ENCODE assay signal across 8 cellular contexts in the genomic region with DNA sequence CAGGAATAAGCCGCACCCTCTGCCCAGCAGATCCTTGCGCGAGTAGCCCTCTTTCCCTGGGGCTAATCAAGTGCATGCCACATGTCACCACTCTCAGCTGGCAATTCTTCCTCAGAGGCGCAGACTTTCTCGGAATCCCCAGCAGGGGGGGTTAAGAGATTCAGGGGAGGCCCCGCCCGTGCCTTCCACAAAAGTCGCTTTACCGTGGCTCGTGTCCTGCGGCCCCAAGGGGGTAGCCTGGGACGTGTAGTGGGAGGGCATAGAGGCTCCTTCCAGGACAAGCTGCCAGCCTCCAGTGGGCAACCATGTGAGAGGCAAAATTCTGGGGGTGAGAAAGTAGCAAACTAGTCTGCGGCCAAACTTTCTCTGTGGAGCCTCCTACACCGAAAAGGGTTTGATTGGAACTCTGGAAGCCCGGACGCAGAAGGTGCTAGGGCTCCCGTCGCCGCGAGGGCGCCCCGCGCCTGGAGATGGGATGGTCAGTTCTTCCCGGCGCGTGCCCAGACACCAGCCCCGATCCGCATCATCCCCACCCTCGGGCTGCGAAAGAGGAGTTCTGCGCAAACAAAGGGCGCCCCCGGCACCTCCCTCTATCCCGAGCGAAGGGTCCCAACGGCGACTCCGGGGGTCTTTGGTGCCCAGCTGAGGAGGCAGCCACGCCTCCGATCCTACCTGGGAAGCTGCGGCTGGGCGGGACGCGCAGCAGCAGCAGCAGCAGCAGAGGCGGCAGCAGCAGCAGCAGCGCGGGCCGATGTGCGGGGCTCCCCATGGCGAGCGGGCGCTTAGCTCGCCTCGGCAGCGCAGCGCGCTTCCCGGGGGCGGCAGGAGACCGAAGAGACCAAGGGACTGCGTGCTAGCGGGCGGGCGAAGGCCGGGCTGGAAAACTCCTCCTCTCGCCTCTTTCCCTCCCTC. TPM values are rescaled to one million over a fixed set of nuclear protein-coding genes. Genes with fewer than 3 reads are reported as not detected.
DNase-seq lines count a peak whose midpoint lies in the region; ATAC-seq and TF ChIP-seq lines count a peak whose summit lies in the region.

A gene with protein sequence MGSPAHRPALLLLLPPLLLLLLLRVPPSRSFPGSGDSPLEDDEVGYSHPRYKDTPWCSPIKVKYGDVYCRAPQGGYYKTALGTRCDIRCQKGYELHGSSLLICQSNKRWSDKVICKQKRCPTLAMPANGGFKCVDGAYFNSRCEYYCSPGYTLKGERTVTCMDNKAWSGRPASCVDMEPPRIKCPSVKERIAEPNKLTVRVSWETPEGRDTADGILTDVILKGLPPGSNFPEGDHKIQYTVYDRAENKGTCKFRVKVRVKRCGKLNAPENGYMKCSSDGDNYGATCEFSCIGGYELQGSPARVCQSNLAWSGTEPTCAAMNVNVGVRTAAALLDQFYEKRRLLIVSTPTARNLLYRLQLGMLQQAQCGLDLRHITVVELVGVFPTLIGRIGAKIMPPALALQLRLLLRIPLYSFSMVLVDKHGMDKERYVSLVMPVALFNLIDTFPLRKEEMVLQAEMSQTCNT (minus strand): TSS at position 848 of the 912 bp plus-strand sequence. CDS start 79 bp downstream, at position 769.

- TF ChIP-seq CTCF in heart right ventricle (IDR thresholded peaks at IDR 0.05) = peak in 5 of 9 donors; percentile 26 to 36 (median 31)

- H3K27ac ChIP-seq in heart right ventricle = peak within 1 kb of the TSS; percentile 22 to 74 (median 62)

- peak within 1 kb of the TSS; percentile 38 to 65 (median 57) for H3K4me3 ChIP-seq in heart right ventricle

- H3K36me3 ChIP-seq in heart right ventricle = no peaks in the 10 kb centered on the region

- H3K27me3 ChIP-seq in heart right ventricle = peaks cover 0 to 71% (median 0%) of the 10 kb centered on the region in 7 donors

- peak; percentile 47 for DNase-seq in AG08395 (ENCODE audit: low spot score)
- peak; percentile 14 for DNase-seq in NCI-H1105 (lab: John Stamatoyannopoulos, UW)
- peak; percentile 7 for DNase-seq in activated T-helper 2 cell treated with anti-CD3 and anti-CD28 coated beads, Interferon-gamma antibody, Interleukin-2, Interleukin-4, amounts not matched to agents 10 μg/mL and 5 μg/mL and 100 μg/mL, durations not matched to agents 14 hours and 24 hours and 36 hours (ENCODE audit: low spot score)
- peak; percentile 19 to 27 for DNase-seq in heart right ventricle
- DNase-seq in renal cortical epithelial cell (ENCODE audit: low read depth) = peak; percentile 23
- DNase-seq in globus pallidus (ENCODE audit: low spot score) = no peak
- no peak for DNase-seq in amniotic stem cell (lab: John Stamatoyannopoulos, UW)

- ATAC-seq in GM18867 (IDR thresholded peaks at IDR 0.05; ENCODE audit: unreplicated experiment) (peak; percentile 76), heart right ventricle (peak; percentile 49 to 93 (median 70))

- no peaks in the 10 kb centered on the region for H3K36me3 Mint-ChIP-seq in activated T-helper 2 cell treated with anti-CD3 and anti-CD28 coated beads, Interferon-gamma antibody, Interleukin-2, Interleukin-4, amounts not matched to agents 10 μg/mL and 5 μg/mL and 100 μg/mL, durations not matched to agents 14 hours and 24 hours and 36 hours (ENCODE audit: low read depth)

- H3K4me3 Mint-ChIP-seq in activated T-helper 2 cell treated with anti-CD3 and anti-CD28 coated beads, Interferon-gamma antibody, Interleukin-2, Interleukin-4, amounts not matched to agents 10 μg/mL and 5 μg/mL and 100 μg/mL, durations not matched to agents 14 hours and 24 hours and 36 hours (ENCODE audit: low read depth) = peak within 1 kb of the TSS; percentile 37

- H3K4me1 Mint-ChIP-seq in activated T-helper 2 cell treated with anti-CD3 and anti-CD28 coated beads, Interferon-gamma antibody, Interleukin-2, Interleukin-4, amounts not matched to agents 10 μg/mL and 5 μg/mL and 100 μg/mL, durations not matched to agents 14 hours and 24 hours and 36 hours (ENCODE audit: low read depth) = peaks cover 1% of the 10 kb centered on the region

- WGBS in heart right ventricle, 2 donors = 0 to 1% methylated on average over 49 to 66 of the region's 66 CpGs

- H3K9me3 Mint-ChIP-seq in activated T-helper 2 cell treated with anti-CD3 and anti-CD28 coated beads, Interferon-gamma antibody, Interleukin-2, Interleukin-4, amounts not matched to agents 10 μg/mL and 5 μg/mL and 100 μg/mL, durations not matched to agents 14 hours and 24 hours and 36 hours = no peaks in the 10 kb centered on the region

- no peaks in the 10 kb centered on the region for H3K9me3 ChIP-seq in heart right ventricle

- no peak within 1 kb of the TSS for H3K27ac Mint-ChIP-seq in activated T-helper 2 cell treated with anti-CD3 and anti-CD28 coated beads, Interferon-gamma antibody, Interleukin-2, Interleukin-4, amounts not matched to agents 10 μg/mL and 5 μg/mL and 100 μg/mL, durations not matched to agents 14 hours and 24 hours and 36 hours

- intact Hi-C loops in activated T-helper 2 cell treated with anti-CD3 and anti-CD28 coated beads, Interferon-gamma antibody, Interleukin-2, Interleukin-4, amounts not matched to agents 10 μg/mL and 5 μg/mL and 100 μg/mL, durations not matched to agents 14 hours and 24 hours and 36 hours (cut with micrococcal nuclease) = no loop called here
- intact Hi-C loops in heart right ventricle (cut with DNase I) = loop anchor here in 1 of 10 donors (2.0 kb wide), 1 partner anchor 63 kb away; no protein-coding TSS in a partner anchor

- H3K4me1 ChIP-seq in heart right ventricle = peaks cover 0 to 5% (median 0%) of the 10 kb centered on the region in 9 donors

- H3K27me3 Mint-ChIP-seq in activated T-helper 2 cell treated with anti-CD3 and anti-CD28 coated beads, Interferon-gamma antibody, Interleukin-2, Interleukin-4, amounts not matched to agents 10 μg/mL and 5 μg/mL and 100 μg/mL, durations not matched to agents 14 hours and 24 hours and 36 hours (ENCODE audit: low read depth) = peaks cover 38% of the 10 kb centered on the region

RNA-seq across cellular contexts. Expression of the gene that starts here (rescaled TPM):
- not detected in 2 replicates for total RNA-seq in activated T-helper 2 cell treated with anti-CD3 and anti-CD28 coated beads, Interferon-gamma antibody, Interleukin-2, Interleukin-4, amounts not matched to agents 10 μg/mL and 5 μg/mL and 100 μg/mL, durations not matched to agents 14 hours and 24 hours and 36 hours
- total RNA-seq in heart right ventricle (10 to 100 TPM; 34.8 to 85.9 (median 47.7) TPM), renal cortical epithelial cell (5.9 and 8.3 TPM in 2 replicates)
- 100 to 1,000 TPM in 1 of 2 donors, 10 to 100 TPM in 1; 70.9 to 204 TPM for polyA plus RNA-seq in heart right ventricle

Comparison
In these comparisons a context has a peak if more than half of its experiments do, and no peak if none do; other contexts are left out.
1. Peak in DNase-seq in activated T-helper 2 cell treated with anti-CD3 and anti-CD28 coated beads, Interferon-gamma antibody, Interleukin-2, Interleukin-4, amounts not matched to agents 10 μg/mL and 5 μg/mL and 100 μg/mL, durations not matched to agents 14 hours and 24 hours and 36 hours; RNA of the gene not detected or under 1 TPM.
2. DNase-seq: peak in AG08395 (single experiment), NCI-H1105 (single experiment), heart right ventricle (2 of 2) and renal cortical epithelial cell (single experiment); none in globus pallidus (single experiment) and amniotic stem cell (single experiment).